Comparison of ENCODE assay signal across 9 cellular contexts in genomic region chr18:12278765-12279682, GRCh38. TPM values are rescaled to one million over a fixed set of nuclear protein-coding genes. Genes with fewer than 3 reads are reported as not detected.
A peak's percentile ranks its signal among the peaks of the same experiment; 100 is the strongest.
DNase-seq lines count a peak whose midpoint lies in the region; ATAC-seq, FAIRE-seq and TF ChIP-seq lines count a peak whose summit lies in the region.
"Had no signal": no experiment of that assay in that cellular context is flagged by ENCODE, and none has a peak within 500 bp of the region (broad histone marks: within the 10 kb centered on the region; RNA-seq: fewer than 3 reads in every experiment).

No MANE protein-coding gene starts in this region.

- no peaks in the 10 kb centered on the region for H4K20me1 ChIP-seq in Karpas-422 (ENCODE audit: insufficient read depth, low read depth, low read length)

- peak overlapping the region; percentile 49 to 58 for H3K18ac ChIP-seq in mesenchymal stem cell (ENCODE audit: low read depth in 1 of 2, low read length in 2 of 2)

- H3K79me1 ChIP-seq in mesenchymal stem cell (replicated peaks; ENCODE audit: low read length, poor library complexity, severe bottlenecking), result peaks cover 2% of the 10 kb centered on the region

- peak; percentile 91 for ATAC-seq in upper lobe of right lung
- no peak for ATAC-seq in stimulated activated naive CD8-positive, alpha-beta T cell treated with anti-CD3 and anti-CD28 coated beads, Interleukin-15, amount 100 ng/mL, for 72 hours

- H3K27ac ChIP-seq in epithelial cell of prostate (peak overlapping the region; percentile 68), mesenchymal stem cell (ENCODE audit: low read length, poor library complexity, severe bottlenecking) (peak overlapping the region; percentile 94), upper lobe of right lung (peak overlapping the region; percentile 90), Karpas-422 (ENCODE audit: low read length) (no peak overlapping the region)

- H3K4ac ChIP-seq in mesenchymal stem cell (ENCODE audit: low read depth in 1 of 2, low read length in 2 of 2), result peak overlapping the region; percentile 62 to 98

- peak overlapping the region; percentile 95 for H4K91ac ChIP-seq in mesenchymal stem cell (ENCODE audit: low read length)

- peak overlapping the region; percentile 74 for H2BK120ac ChIP-seq in mesenchymal stem cell (ENCODE audit: low read depth, low read length)

- no peak overlapping the region for H3K4me3 Mint-ChIP-seq in stimulated activated naive CD8-positive, alpha-beta T cell treated with anti-CD3 and anti-CD28 coated beads, Interleukin-15, amount 100 ng/mL, for 72 hours
- H3K4me3 Mint-ChIP-seq: activated naive CD8-positive, alpha-beta T cell treated with anti-CD3 and anti-CD28 coated beads, Interleukin-2, amount 10 ng/mL, durations not matched to agents 7 days and 5 days had no signal

- H3K4me2 ChIP-seq in mesenchymal stem cell (ENCODE audit: low read length, poor library complexity, severe bottlenecking), result peak overlapping the region; percentile 43
- H3K4me2 ChIP-seq in Karpas-422 (ENCODE audit: low read depth, low read length, poor library complexity, severe bottlenecking), result no peak overlapping the region

- H3K27ac Mint-ChIP-seq in stimulated activated naive CD8-positive, alpha-beta T cell treated with anti-CD3 and anti-CD28 coated beads, Interleukin-15, amount 100 ng/mL, for 72 hours, result peak overlapping the region in 1 of 2 donors; percentile 19
- H3K27ac Mint-ChIP-seq: activated naive CD8-positive, alpha-beta T cell treated with anti-CD3 and anti-CD28 coated beads, Interleukin-2, amount 10 ng/mL, durations not matched to agents 7 days and 5 days had no signal

- H3K27me3 Mint-ChIP-seq in stimulated activated naive CD8-positive, alpha-beta T cell treated with anti-CD3 and anti-CD28 coated beads, Interleukin-15, amount 100 ng/mL, for 72 hours, result peaks cover 29% of the 10 kb centered on the region

- H4K8ac ChIP-seq in mesenchymal stem cell (ENCODE audit: low read length), result peak overlapping the region; percentile 99

- H3K9me2 ChIP-seq in Karpas-422 (replicated peaks; ENCODE audit: insufficient read depth, low read length), result no peaks in the 10 kb centered on the region

- no peaks in the 10 kb centered on the region for H3K79me2 ChIP-seq in Karpas-422 (ENCODE audit: low read length)

- no peaks in the 10 kb centered on the region for H3K36me3 ChIP-seq in mesenchymal stem cell (ENCODE audit: control insufficient read depth in 1 of 2, insufficient read depth in 2 of 2, low read depth in 1 of 2, low read length in 2 of 2)
- H3K36me3 ChIP-seq in upper lobe of right lung, result no peaks in the 10 kb centered on the region
- H3K36me3 ChIP-seq in Karpas-422 (ENCODE audit: insufficient read depth, low read length), result no peaks in the 10 kb centered on the region

- peaks cover 31% of the 10 kb centered on the region for H3K4me1 ChIP-seq in mesenchymal stem cell (ENCODE audit: control insufficient read depth, insufficient read depth, low read depth, low read length)
- peaks cover 15% of the 10 kb centered on the region for H3K4me1 ChIP-seq in upper lobe of right lung
- no peaks in the 10 kb centered on the region for H3K4me1 ChIP-seq in Karpas-422 (ENCODE audit: low read length)

- no peak for FAIRE-seq in GM19239 (lab: Jason Lieb, UNC)

- H3K9me3 ChIP-seq in mesenchymal stem cell (ENCODE audit: control insufficient read depth, low read length) (no peaks in the 10 kb centered on the region), upper lobe of right lung (no peaks in the 10 kb centered on the region), Karpas-422 (ENCODE audit: low read length) (no peaks in the 10 kb centered on the region)

- H2BK12ac ChIP-seq in mesenchymal stem cell (ENCODE audit: low read length in 2 of 2), result peak overlapping the region; percentile 88 to 97

- DNase-seq in epithelial cell of prostate (ENCODE audit: low read depth, low spot score) (no peak), mesenchymal stem cell (peak; percentile 95), upper lobe of right lung (peak; percentile 80), GM19239 (ENCODE audit: insufficient read length, low spot score) (no peak), Karpas-422 (no peak)
- no peak for DNase-seq in stimulated activated naive CD8-positive, alpha-beta T cell treated with anti-CD3 and anti-CD28 coated beads, Interleukin-15, amount 100 ng/mL, for 72 hours
- DNase-seq in activated effector memory CD4-positive, alpha-beta T cell treated with anti-CD3 and anti-CD28 coated beads, Interleukin-2, amount 50 U/mL, for 16 hours, result no peak
- DNase-seq: activated naive CD8-positive, alpha-beta T cell treated with anti-CD3 and anti-CD28 coated beads, Interleukin-2, amount 10 ng/mL, durations not matched to agents 7 days and 5 days had no signal

- H2BK5ac ChIP-seq in mesenchymal stem cell (ENCODE audit: low read depth, low read length, poor library complexity, severe bottlenecking), result peak overlapping the region; percentile 92

- no peaks in the 10 kb centered on the region for H3K9me3 Mint-ChIP-seq in stimulated activated naive CD8-positive, alpha-beta T cell treated with anti-CD3 and anti-CD28 coated beads, Interleukin-15, amount 100 ng/mL, for 72 hours
- H3K9me3 Mint-ChIP-seq: activated naive CD8-positive, alpha-beta T cell treated with anti-CD3 and anti-CD28 coated beads, Interleukin-2, amount 10 ng/mL, durations not matched to agents 7 days and 5 days had no signal

- H3K4me1 Mint-ChIP-seq in stimulated activated naive CD8-positive, alpha-beta T cell treated with anti-CD3 and anti-CD28 coated beads, Interleukin-15, amount 100 ng/mL, for 72 hours, result no peaks in the 10 kb centered on the region
- H3K4me1 Mint-ChIP-seq: activated naive CD8-positive, alpha-beta T cell treated with anti-CD3 and anti-CD28 coated beads, Interleukin-2, amount 10 ng/mL, durations not matched to agents 7 days and 5 days had no signal

- H3K9ac ChIP-seq in mesenchymal stem cell (ENCODE audit: low read length), result peak overlapping the region; percentile 97
- H3K9ac ChIP-seq in Karpas-422 (ENCODE audit: low read length), result no peak overlapping the region

- peak overlapping the region in 1 of 2 experiments; percentile 72 for H3K14ac ChIP-seq in mesenchymal stem cell (ENCODE audit: low read length in 2 of 2)

- 9% methylated on average over 30 of the region's 30 CpGs for WGBS in mesenchymal stem cell

- H2BK15ac ChIP-seq in mesenchymal stem cell (ENCODE audit: low read depth, poor library complexity, severe bottlenecking), result peak overlapping the region; percentile 97

- H3K27me3 ChIP-seq in mesenchymal stem cell (ENCODE audit: control insufficient read depth in 1 of 2, insufficient read depth in 1 of 2, low read length in 2 of 2) (no peaks in the 10 kb centered on the region), upper lobe of right lung (no peaks in the 10 kb centered on the region), Karpas-422 (ENCODE audit: low read length) (no peaks in the 10 kb centered on the region)

- H3K23ac ChIP-seq in mesenchymal stem cell (ENCODE audit: low read length in 2 of 2), result no peak overlapping the region

- H2AFZ ChIP-seq in mesenchymal stem cell (ENCODE audit: low read depth, low read length) (peak overlapping the region; percentile 6), Karpas-422 (ENCODE audit: low read length) (no peak overlapping the region)

- no peak for TF ChIP-seq CTCF in upper lobe of right lung (IDR thresholded peaks at IDR 0.05)

- H2AK5ac ChIP-seq in mesenchymal stem cell (ENCODE audit: low read length, severe bottlenecking), result peak overlapping the region; percentile 32

- H3K4me3 ChIP-seq in mesenchymal stem cell (ENCODE audit: insufficient read depth in 1 of 2, low read depth in 1 of 2, low read length in 2 of 2) (peak overlapping the region in 1 of 2 experiments; percentile 76), upper lobe of right lung (peak overlapping the region; percentile 44), Karpas-422 (ENCODE audit: low read length) (no peak overlapping the region)

- intact Hi-C loops in upper lobe of right lung (cut with DNase I), result no loop called here

TF ChIP-seq in PFSK-1, 5 proteins besides CTCF, POLR2A, EP300 and RAD21 (continues in another document):
- TF ChIP-seq REST (IDR thresholded peaks at IDR 0.05; ENCODE audit: insufficient read depth in 1 of 2, low read depth in 2 of 2, low read length in 2 of 2) (no peak), SIN3A (IDR thresholded peaks at IDR 0.05; ENCODE audit: borderline replicate concordance, insufficient read depth, low read length) (no peak), POLR2AphosphoS5 (IDR thresholded peaks at IDR 0.05; ENCODE audit: low read depth, low read length) (peak; percentile 36; the same call in 1 of the 2 replicates), TAF1 (IDR thresholded peaks at IDR 0.05; ENCODE audit: borderline replicate concordance, insufficient read depth, low read length) (no peak)

RNA-seq across cellular contexts. Expression of gene CIDEA, which starts 24.9 kb away (rescaled TPM):
- not detected for polyA plus RNA-seq in PFSK-1 (2012; ENCODE audit: insufficient read length, low read depth)
- not detected for polyA plus RNA-seq in mesenchymal stem cell (2013, experiment 1 of 2)
- not detected for polyA plus RNA-seq in mesenchymal stem cell (2013, experiment 2 of 2)
- not detected for total RNA-seq in upper lobe of right lung
- not detected in 2 replicates for total RNA-seq in Karpas-422 (2014; rRNA removed; shearing (Covaris generic); ENCODE audit: low replicate concordance)
- total RNA-seq: activated naive CD8-positive, alpha-beta T cell treated with anti-CD3 and anti-CD28 coated beads, Interleukin-2, amount 10 ng/mL, durations not matched to agents 7 days and 5 days had no signal

RNA-seq across cellular contexts. Expression of gene TUBB6, which starts 29.0 kb away (rescaled TPM):
- polyA plus RNA-seq in PFSK-1 (2012; ENCODE audit: insufficient read length, low read depth), result 302 TPM
- polyA plus RNA-seq in mesenchymal stem cell (2013, experiment 1 of 2), result 234 TPM
- polyA plus RNA-seq in mesenchymal stem cell (2013, experiment 2 of 2), result 237 TPM
- total RNA-seq in upper lobe of right lung, result 110 TPM
- 0.48 TPM in 1 of 2 replicates, not detected in the other for total RNA-seq in Karpas-422 (2014; rRNA removed; shearing (Covaris generic); ENCODE audit: low replicate concordance)

Comparison
In these comparisons a context has a peak if more than half of its experiments do, and no peak if none do; other contexts are left out.
1. DNase-seq: peak in mesenchymal stem cell (single experiment) and upper lobe of right lung (single experiment); none in epithelial cell of prostate (single experiment), GM19239 (single experiment), Karpas-422 (single experiment), stimulated activated naive CD8-positive, alpha-beta T cell treated with anti-CD3 and anti-CD28 coated beads, Interleukin-15, amount 100 ng/mL, for 72 hours (0 of 2) and activated effector memory CD4-positive, alpha-beta T cell treated with anti-CD3 and anti-CD28 coated beads, Interleukin-2, amount 50 U/mL, for 16 hours (single experiment).
2. RNA of gene TUBB6, which starts 29.0 kb away (total RNA-seq): 110 TPM in upper lobe of right lung (single experiment); 0.48 TPM in Karpas-422; every median in the first group is over 10 times any median in the second.